In the genomic region with DNA sequence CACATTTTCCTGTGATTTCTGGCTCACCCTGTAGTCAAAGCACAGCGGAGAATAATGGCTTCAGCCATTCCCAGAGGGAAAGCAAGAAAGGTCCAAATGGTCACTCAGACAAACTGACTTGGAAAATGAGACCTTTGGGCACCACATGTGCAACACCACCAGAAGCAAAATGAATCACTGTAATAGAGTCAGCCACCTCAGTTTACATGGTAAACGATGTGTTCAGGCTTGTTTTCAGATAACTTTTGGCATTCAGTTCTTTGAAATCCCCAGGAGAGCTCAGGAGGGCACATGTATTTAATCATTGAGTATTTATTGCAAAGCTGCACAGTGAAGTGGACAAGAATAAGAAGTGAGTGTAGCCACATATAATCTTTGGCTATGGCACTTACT, we compare ENCODE assay signal across 25 cellular contexts.
"Had no signal": no experiment of that assay in that cellular context is flagged by ENCODE, and none has a peak within 500 bp of the region (broad histone marks: within the 10 kb centered on the region; RNA-seq: fewer than 3 reads in every experiment).

No MANE protein-coding gene starts in this region.

- H3K27me3 ChIP-seq: gastroesophageal sphincter, neutrophil, ovary, right atrium auricular region, thyroid gland, upper lobe of right lung had no signal

- H3K36me3 ChIP-seq: gastroesophageal sphincter, neutrophil, ovary, prostate gland, right atrium auricular region, thyroid gland, upper lobe of right lung had no signal

- H3K36me3 Mint-ChIP-seq: activated naive CD8-positive, alpha-beta T cell; memory B cell had no signal

- H3K4me1 ChIP-seq: gastroesophageal sphincter, prostate gland, right atrium auricular region, thyroid gland, upper lobe of right lung had no signal

- H3K9me3 ChIP-seq: neutrophil, ovary, prostate gland, right atrium auricular region, thyroid gland had no signal

- H3K27me3 Mint-ChIP-seq: memory B cell had no signal

- H3K4me1 Mint-ChIP-seq: memory B cell, nephron had no signal

- H3K9me3 Mint-ChIP-seq: T-helper 1 cell treated with Interleukin-12 subunit alpha and Interleukin-12 subunit beta and Interleukin-4 antibody, amounts not matched to agents 30 μg/mL and 1 μg/mL, for 36 hours had no signal

- H3K4me3 Mint-ChIP-seq: activated naive CD8-positive, alpha-beta T cell; activated T-cell treated with anti-CD3 and anti-CD28 coated beads, Interleukin-2, amount 50 U/mL, for 4 hours; memory B cell; nephron; stimulated activated naive CD8-positive, alpha-beta T cell treated with anti-CD3 and anti-CD28 coated beads, Interleukin-15, Interleukin-2, amounts not matched to agents 100 ng/mL and 50 ng/mL, for 24 hours; T-helper 1 cell treated with Interleukin-12 subunit alpha and Interleukin-12 subunit beta and Interleukin-4 antibody, amounts not matched to agents 30 μg/mL and 1 μg/mL, for 36 hours had no signal

- H3K27ac ChIP-seq: gastroesophageal sphincter, neutrophil, ovary, prostate gland, right atrium auricular region, skin epidermis, thyroid gland, upper lobe of right lung had no signal

- H3K4me3 ChIP-seq: gastroesophageal sphincter, ovary, prostate gland, right atrium auricular region, skin epidermis, thyroid gland, upper lobe of right lung had no signal

- DNase-seq: activated CD4-positive, alpha-beta T cell treated with anti-CD3 and anti-CD28 coated beads for 4 hours; activated CD4-positive, alpha-beta T cell treated with anti-CD3 and anti-CD28 coated beads, Interleukin-2, amount 50 U/mL, for 48 hours; activated CD4-positive, CD25-positive, alpha-beta regulatory T cell; activated CD8-positive, alpha-beta memory T cell treated with anti-CD3 and anti-CD28 coated beads, Interleukin-2, amount 50 U/mL, for 48 hours; activated naive CD4-positive, alpha-beta T cell; activated T-cell treated with anti-CD3 and anti-CD28 coated beads, Interleukin-2, amount 50 U/mL, for 4 hours; erythroblast; head of caudate nucleus; hypothalamus; ovary; stimulated activated CD4-positive, alpha-beta T cell treated with anti-CD3 and anti-CD28 coated beads, Interleukin-1b, Interleukin-23, amount 100 ng/mL, for 48 hours; substantia nigra; thyroid gland; upper lobe of right lung had no signal

- ATAC-seq: activated T-cell treated with anti-CD3 and anti-CD28 coated beads, Interleukin-2, amount 50 U/mL, for 4 hours; gastroesophageal sphincter had no signal

- H3K27ac Mint-ChIP-seq: activated naive CD8-positive, alpha-beta T cell; activated T-helper 2 cell treated with anti-CD3 and anti-CD28 coated beads, Interferon-gamma antibody, Interleukin-2, Interleukin-4, amounts not matched to agents 10 μg/mL and 5 μg/mL and 100 μg/mL, durations not matched to agents 14 hours and 24 hours and 36 hours; memory B cell; nephron; stimulated activated naive CD8-positive, alpha-beta T cell treated with anti-CD3 and anti-CD28 coated beads, Interleukin-15, Interleukin-2, amounts not matched to agents 100 ng/mL and 50 ng/mL, for 24 hours; T-helper 1 cell treated with Interleukin-12 subunit alpha and Interleukin-12 subunit beta and Interleukin-4 antibody, amounts not matched to agents 30 μg/mL and 1 μg/mL, for 36 hours had no signal
